22 cellular contexts compared by ENCODE assay signal in genomic region chr2:217924346-217924901, GRCh38.
DNase-seq lines count a peak whose midpoint lies in the region; ATAC-seq and TF ChIP-seq lines count a peak whose summit lies in the region.
"Had no signal": no experiment of that assay in that cellular context is flagged by ENCODE, and none has a peak within 500 bp of the region (broad histone marks: within the 10 kb centered on the region; RNA-seq: fewer than 3 reads in every experiment).

No MANE protein-coding gene starts in this region.

- TF ChIP-seq RAD21 in liver (IDR thresholded peaks at IDR 0.05): no peak

- H3K36me3 ChIP-seq in cardiac muscle cell: no peaks in the 10 kb centered on the region
- H3K36me3 ChIP-seq in liver (ENCODE audit: control insufficient read depth in 4 of 4, insufficient read depth in 3 of 4, low read depth in 1 of 4, low read length in 3 of 4): peaks cover 0 to 4% (median 0%) of the 10 kb centered on the region in 4 donors
- no peaks in the 10 kb centered on the region for H3K36me3 ChIP-seq in gastrocnemius medialis
- no peaks in the 10 kb centered on the region for H3K36me3 ChIP-seq in urinary bladder (ENCODE audit: insufficient read depth)

- ATAC-seq in left ventricle myocardium superior (no peak), gastrocnemius medialis (no peak)
- ATAC-seq: activated naive CD4-positive, alpha-beta T cell treated with anti-CD3 and anti-CD28 coated beads, Interleukin-2, amount 50 U/mL, for 72 hours; esophagus mucosa; GM12878; stimulated activated naive CD8-positive, alpha-beta T cell treated with anti-CD3 and anti-CD28 coated beads, Interleukin-15, Interleukin-2, amounts not matched to agents 100 U/mL and 50 U/mL, for 24 hours; T-cell had no signal

- H3K4me1 ChIP-seq in cardiac muscle cell (ENCODE audit: low read depth): peaks cover 48% of the 10 kb centered on the region
- H3K4me1 ChIP-seq in liver (ENCODE audit: control insufficient read depth in 4 of 4, insufficient read depth in 4 of 4, low read length in 3 of 4): peaks cover 42 to 91% (median 71%) of the 10 kb centered on the region in 4 donors
- peaks cover 71 to 97% of the 10 kb centered on the region in 2 donors for H3K4me1 ChIP-seq in gastrocnemius medialis
- peaks cover 3% of the 10 kb centered on the region for H3K4me1 ChIP-seq in urinary bladder (ENCODE audit: insufficient read depth)

- WGBS in liver: 88% methylated on average over 5 of the region's 5 CpGs
- 74% methylated on average over 5 of the region's 5 CpGs for WGBS in urinary bladder

- H3K4me3 Mint-ChIP-seq in activated T-helper 1 cell treated with anti-CD3 and anti-CD28 coated beads, Interleukin-12 subunit alpha, Interleukin-12 subunit beta, Interleukin-2, Interleukin-4 antibody, amounts not matched to agents 30 ng/mL and 10 ng/mL and 1 ng/mL, durations not matched to agents 14 hours and 24 hours and 36 hours: no peak overlapping the region
- H3K4me3 Mint-ChIP-seq: neural crest cell, T-cell had no signal

- H3K27me3 Mint-ChIP-seq in activated T-helper 1 cell treated with anti-CD3 and anti-CD28 coated beads, Interleukin-12 subunit alpha, Interleukin-12 subunit beta, Interleukin-2, Interleukin-4 antibody, amounts not matched to agents 30 ng/mL and 10 ng/mL and 1 ng/mL, durations not matched to agents 14 hours and 24 hours and 36 hours (ENCODE audit: insufficient read depth): no peaks in the 10 kb centered on the region
- H3K27me3 Mint-ChIP-seq: T-cell had no signal

- H3K4me1 Mint-ChIP-seq in activated T-helper 1 cell treated with anti-CD3 and anti-CD28 coated beads, Interleukin-12 subunit alpha, Interleukin-12 subunit beta, Interleukin-2, Interleukin-4 antibody, amounts not matched to agents 30 ng/mL and 10 ng/mL and 1 ng/mL, durations not matched to agents 14 hours and 24 hours and 36 hours (ENCODE audit: low read depth): no peaks in the 10 kb centered on the region
- H3K4me1 Mint-ChIP-seq: T-cell had no signal

- H3K9me3 ChIP-seq in cardiac muscle cell (ENCODE audit: low read depth) (no peaks in the 10 kb centered on the region), liver (ENCODE audit: control insufficient read depth in 4 of 4, low read length in 3 of 4) (no peaks in the 10 kb centered on the region), gastrocnemius medialis (no peaks in the 10 kb centered on the region)
- H3K9me3 ChIP-seq: BE2C had no signal

- H3K4me3 ChIP-seq in cardiac muscle cell: no peak overlapping the region
- no peak overlapping the region for H3K4me3 ChIP-seq in liver (ENCODE audit: low read depth in 1 of 3, low read length in 3 of 3)
- no peak overlapping the region for H3K4me3 ChIP-seq in gastrocnemius medialis
- no peak overlapping the region for H3K4me3 ChIP-seq in urinary bladder (ENCODE audit: low read depth, low read length)
- H3K4me3 ChIP-seq: GM12878 had no signal

- no peaks in the 10 kb centered on the region for H3K36me3 Mint-ChIP-seq in activated T-helper 1 cell treated with anti-CD3 and anti-CD28 coated beads, Interleukin-12 subunit alpha, Interleukin-12 subunit beta, Interleukin-2, Interleukin-4 antibody, amounts not matched to agents 30 ng/mL and 10 ng/mL and 1 ng/mL, durations not matched to agents 14 hours and 24 hours and 36 hours (ENCODE audit: low read depth)
- H3K36me3 Mint-ChIP-seq: activated naive CD4-positive, alpha-beta T cell treated with anti-CD3 and anti-CD28 coated beads, Interleukin-2, amount 50 U/mL, for 72 hours; T-cell had no signal

- H3K9me3 Mint-ChIP-seq in activated T-helper 1 cell treated with anti-CD3 and anti-CD28 coated beads, Interleukin-12 subunit alpha, Interleukin-12 subunit beta, Interleukin-2, Interleukin-4 antibody, amounts not matched to agents 30 ng/mL and 10 ng/mL and 1 ng/mL, durations not matched to agents 14 hours and 24 hours and 36 hours: no peaks in the 10 kb centered on the region
- H3K9me3 Mint-ChIP-seq: activated naive CD4-positive, alpha-beta T cell treated with anti-CD3 and anti-CD28 coated beads, Interleukin-2, amount 50 U/mL, for 72 hours; neural crest cell; T-cell had no signal

- H3K27me3 ChIP-seq in cardiac muscle cell (no peaks in the 10 kb centered on the region), liver (ENCODE audit: control insufficient read depth in 4 of 4, insufficient read depth in 4 of 4, low read length in 3 of 4) (no peaks in the 10 kb centered on the region), gastrocnemius medialis (no peaks in the 10 kb centered on the region)
- H3K27me3 ChIP-seq: BE2C had no signal

- TF ChIP-seq POLR2A in gastrocnemius medialis (IDR thresholded peaks at IDR 0.05): no peak

- no peak overlapping the region for H3K9ac ChIP-seq in liver (ENCODE audit: low read depth in 1 of 2, low read length in 2 of 2)

- in situ Hi-C loops in gastrocnemius medialis (cut with MboI; ENCODE audit: low sequenced_read_pairs in 4 of 4): no loop called here

- TF ChIP-seq CTCF in cardiac muscle cell (IDR thresholded peaks at IDR 0.05; ENCODE audit: low read depth, low read length) (no peak), liver (IDR thresholded peaks at IDR 0.05; ENCODE audit: low read depth, low read length, missing input control) (no peak), gastrocnemius medialis (IDR thresholded peaks at IDR 0.05 in 4 of 5, conservative IDR thresholded peaks at IDR 0.05 in 1 of 5) (no peak)

- DNase-seq in cardiac muscle cell (ENCODE audit: low read depth in 1 of 2, low spot score in 1 of 2) (no peak), left ventricle myocardium superior (no peak), gastrocnemius medialis (no peak), NCI-H1105 (lab: John Stamatoyannopoulos, UW) (no peak)
- DNase-seq in activated T-helper 1 cell treated with anti-CD3 and anti-CD28 coated beads, Interleukin-12 subunit alpha, Interleukin-12 subunit beta, Interleukin-2, Interleukin-4 antibody, amounts not matched to agents 30 ng/mL and 10 ng/mL and 1 ng/mL, durations not matched to agents 14 hours and 24 hours and 36 hours (ENCODE audit: low spot score): no peak
- no peak for DNase-seq in activated naive CD4-positive, alpha-beta T cell treated with anti-CD3 and anti-CD28 coated beads, Interleukin-2, amount 50 U/mL, for 16 hours
- DNase-seq: 8988T; BE2C; GF-D8; KG1; mesenchymal stem cell; NCI-H1048; NCI-H2081 treated with DMSO at 0.1 percent for 48 hours; NCI-H524 treated with DMSO at 0.1 percent for 48 hours; stimulated activated naive CD8-positive, alpha-beta T cell treated with anti-CD3 and anti-CD28 coated beads, Interleukin-15, Interleukin-2, amounts not matched to agents 100 U/mL and 50 U/mL, for 24 hours; T-cell had no signal

- H3K27ac ChIP-seq in cardiac muscle cell (peak overlapping the region; percentile 28), liver (ENCODE audit: low read depth in 1 of 2, low read length in 2 of 2) (peak overlapping the region; percentile 68 to 99), gastrocnemius medialis (peak overlapping the region; percentile 87 to 94 (median 89)), urinary bladder (ENCODE audit: low read depth) (peak overlapping the region; percentile 60)

- intact Hi-C loops in left ventricle myocardium superior (cut with micrococcal nuclease): no loop called here
- intact Hi-C loops in gastrocnemius medialis (cut with DNase I; ENCODE audit: low total_unique reads): no loop called here
- intact Hi-C loops in activated T-helper 1 cell treated with anti-CD3 and anti-CD28 coated beads, Interleukin-12 subunit alpha, Interleukin-12 subunit beta, Interleukin-2, Interleukin-4 antibody, amounts not matched to agents 30 ng/mL and 10 ng/mL and 1 ng/mL, durations not matched to agents 14 hours and 24 hours and 36 hours (cut with micrococcal nuclease): no loop called here

- no peak overlapping the region for H3K27ac Mint-ChIP-seq in activated T-helper 1 cell treated with anti-CD3 and anti-CD28 coated beads, Interleukin-12 subunit alpha, Interleukin-12 subunit beta, Interleukin-2, Interleukin-4 antibody, amounts not matched to agents 30 ng/mL and 10 ng/mL and 1 ng/mL, durations not matched to agents 14 hours and 24 hours and 36 hours
- H3K27ac Mint-ChIP-seq: activated naive CD4-positive, alpha-beta T cell treated with anti-CD3 and anti-CD28 coated beads, Interleukin-2, amount 50 U/mL, for 72 hours; T-cell had no signal

TF ChIP-seq in liver, 16 proteins besides CTCF, POLR2A, EP300 and RAD21 (continues in another document):
- no peak for TF ChIP-seq RXRA (IDR thresholded peaks at IDR 0.05)
- no peak for TF ChIP-seq HNF4G (IDR thresholded peaks at IDR 0.05)
- no peak for TF ChIP-seq TAF1 (conservative IDR thresholded peaks at IDR 0.05)
- TF ChIP-seq JUND (IDR thresholded peaks at IDR 0.05): no peak
- TF ChIP-seq ATF3 (IDR thresholded peaks at IDR 0.05): no peak
- TF ChIP-seq MAX (IDR thresholded peaks at IDR 0.05): no peak
- TF ChIP-seq REST (IDR thresholded peaks at IDR 0.05): no peak
- TF ChIP-seq FOXA2 (IDR thresholded peaks at IDR 0.05): no peak

Comparison
In these comparisons a context has a peak if more than half of its experiments do, and no peak if none do; other contexts are left out.
1. H3K27ac ChIP-seq: peak in every context shown above with its lines; median percentile 89 in gastrocnemius medialis; 84 in liver; 60 in urinary bladder; 28 in cardiac muscle cell.